ENCODE assay signal across 1 cellular context in the genomic region with DNA sequence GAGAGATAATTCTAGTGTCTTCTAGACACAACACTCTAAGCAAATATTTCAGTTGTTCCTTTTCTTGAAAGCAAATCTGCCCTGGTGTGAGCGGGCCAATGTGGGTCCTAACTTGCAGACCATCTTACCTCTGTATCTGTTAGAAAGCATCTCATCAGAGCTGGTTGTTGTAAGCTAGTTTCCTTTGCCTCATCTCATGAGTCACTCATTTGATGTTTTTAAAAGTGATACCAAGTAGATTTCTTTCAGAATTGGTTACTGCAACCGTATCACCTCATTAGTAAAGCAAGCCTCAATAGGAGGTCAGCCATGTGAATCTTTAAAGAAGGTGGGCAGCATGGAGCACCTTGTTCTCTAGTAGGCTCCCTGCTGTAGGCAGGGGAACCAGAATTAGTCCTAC.
TF ChIP-seq lines count a peak whose summit lies in the region.

No MANE protein-coding gene starts in this region.

TF ChIP-seq in HCT116, 20 proteins besides CTCF, POLR2A, EP300 and RAD21 (continued from another document):
- TF ChIP-seq CBX3 (IDR thresholded peaks at IDR 0.05; ENCODE audit: low read depth) (no peak), YY1 (IDR thresholded peaks at IDR 0.05; ENCODE audit: extremely low read depth, insufficient replicate concordance, low read depth, low read length) (no peak), POLR2AphosphoS5 (IDR thresholded peaks at IDR 0.05; ENCODE audit: low read depth, low read length) (no peak), SIN3A (IDR thresholded peaks at IDR 0.05; ENCODE audit: low read depth) (no peak), ZNF274 (IDR thresholded peaks at IDR 0.05; ENCODE audit: low read depth, low read length) (no peak)
